In genomic region chr2:1550658-1551316, GRCh38 we compare ENCODE assay signal across 8 cellular contexts.
A peak's percentile ranks its signal among the peaks of the same experiment; 100 is the strongest.
DNase-seq lines count a peak whose midpoint lies in the region; ATAC-seq and TF ChIP-seq lines count a peak whose summit lies in the region.

No MANE protein-coding gene starts in this region.

- no peak overlapping the region for H3K27ac Mint-ChIP-seq in natural killer cell treated with Interleukin-12 subunit alpha and Interleukin-12 subunit beta and Interleukin-15 and Interleukin-18, amount 100 ng/mL, for 72 hours

- peaks cover 10 to 11% of the 10 kb centered on the region in 2 donors for H3K27me3 Mint-ChIP-seq in natural killer cell treated with Interleukin-12 subunit alpha and Interleukin-12 subunit beta and Interleukin-15 and Interleukin-18, amount 100 ng/mL, for 72 hours

- no peaks in the 10 kb centered on the region for H3K9me3 Mint-ChIP-seq in natural killer cell treated with Interleukin-12 subunit alpha and Interleukin-12 subunit beta and Interleukin-15 and Interleukin-18, amount 100 ng/mL, for 72 hours

- DNase-seq in NCI-H2081 (lab: John Stamatoyannopoulos, UW) (peak; percentile 59 to 64), NCI-H2081 treated with DMSO at 0.1 percent for 48 hours (lab: John Stamatoyannopoulos, UW) (no peak), NCI-H2196 (lab: John Stamatoyannopoulos, UW; ENCODE audit: unreplicated experiment) (peak; percentile 72), epidermal melanocyte (ENCODE audit: insufficient read length, low spot score) (peak; percentile 77), thoracic aorta (ENCODE audit: low spot score) (no peak)
- peak; percentile 87 for DNase-seq in activated CD8-positive, alpha-beta memory T cell treated with anti-CD3 and anti-CD28 coated beads for 24 hours
- DNase-seq in natural killer cell treated with Interleukin-12 subunit alpha and Interleukin-12 subunit beta and Interleukin-15 and Interleukin-18, amount 100 ng/mL, for 72 hours (ENCODE audit: low spot score), result no peak

- no peak overlapping the region for H3K4me3 Mint-ChIP-seq in natural killer cell treated with Interleukin-12 subunit alpha and Interleukin-12 subunit beta and Interleukin-15 and Interleukin-18, amount 100 ng/mL, for 72 hours

- H3K4me3 ChIP-seq in thoracic aorta, result peak overlapping the region; percentile 47

- H3K27ac ChIP-seq in thoracic aorta, result no peak overlapping the region

- H3K36me3 ChIP-seq in thoracic aorta, result no peaks in the 10 kb centered on the region

- H3K9me3 ChIP-seq in thoracic aorta, result no peaks in the 10 kb centered on the region

- no peaks in the 10 kb centered on the region for H3K36me3 Mint-ChIP-seq in natural killer cell treated with Interleukin-12 subunit alpha and Interleukin-12 subunit beta and Interleukin-15 and Interleukin-18, amount 100 ng/mL, for 72 hours

- TF ChIP-seq CTCF in thoracic aorta (IDR thresholded peaks at IDR 0.05), result peak; percentile 98

- H3K4me1 ChIP-seq in thoracic aorta (ENCODE audit: control insufficient read depth in 1 of 2, low read depth in 2 of 2), result peaks cover 0 to 7% of the 10 kb centered on the region in 2 donors

- peaks cover 5 to 13% of the 10 kb centered on the region in 2 donors for H3K4me1 Mint-ChIP-seq in natural killer cell treated with Interleukin-12 subunit alpha and Interleukin-12 subunit beta and Interleukin-15 and Interleukin-18, amount 100 ng/mL, for 72 hours (ENCODE audit: low read depth in 2 of 2)

- ATAC-seq in HG02623 (IDR thresholded peaks at IDR 0.05; ENCODE audit: unreplicated experiment) (peak; percentile 84), thoracic aorta (ENCODE audit: insufficient number of reproducible peaks, low FRiP score, low read depth) (peak; percentile 71)
- ATAC-seq in natural killer cell treated with Interleukin-12 subunit alpha and Interleukin-12 subunit beta and Interleukin-15 and Interleukin-18, amount 100 ng/mL, for 72 hours, result peak; percentile 48 to 81

- H3K27me3 ChIP-seq in thoracic aorta (replicated peaks; ENCODE audit: insufficient read depth), result no peaks in the 10 kb centered on the region

Comparison
In these comparisons a context has a peak if more than half of its experiments do, and no peak if none do; other contexts are left out.
1. DNase-seq: peak in NCI-H2081 (2 of 2), NCI-H2196 (single experiment), activated CD8-positive, alpha-beta memory T cell treated with anti-CD3 and anti-CD28 coated beads for 24 hours (single experiment) and epidermal melanocyte (single experiment); none in NCI-H2081 treated with DMSO at 0.1 percent for 48 hours (single experiment), natural killer cell treated with Interleukin-12 subunit alpha and Interleukin-12 subunit beta and Interleukin-15 and Interleukin-18, amount 100 ng/mL, for 72 hours (single experiment) and thoracic aorta (single experiment).
2. Peak in every context shown above with its lines, with median percentiles within 50 percentile points of each other: ATAC-seq.